In the genomic region with DNA sequence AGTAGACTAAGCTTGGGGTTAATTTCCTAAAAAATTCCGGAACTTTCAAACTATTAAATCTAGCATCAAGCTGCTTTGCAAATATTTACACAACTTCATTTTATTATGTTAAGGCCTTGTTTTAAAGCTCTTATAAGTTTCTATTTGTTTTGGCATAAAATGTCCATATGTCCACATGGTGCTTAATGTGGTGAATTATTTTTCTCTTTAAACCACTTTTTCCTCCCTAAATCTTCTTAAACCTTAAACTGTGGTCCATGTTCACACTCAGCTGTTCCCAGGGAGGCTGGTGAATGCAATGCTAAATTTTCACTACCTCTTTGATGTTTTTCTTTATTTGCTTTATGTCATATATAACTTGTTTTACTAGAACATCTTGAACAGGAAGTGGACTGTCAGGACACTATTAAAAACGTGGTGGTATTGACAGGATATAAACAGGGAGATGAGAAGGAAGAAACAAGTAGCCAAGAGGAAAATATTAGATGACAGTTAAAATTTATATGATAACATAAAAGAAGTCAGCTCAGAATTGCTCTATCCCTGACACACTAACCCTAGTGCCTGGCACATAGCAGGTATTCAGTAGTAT, we compare ENCODE assay signal across 29 cellular contexts.
"Had no signal": no experiment of that assay in that cellular context is flagged by ENCODE, and none has a peak within 500 bp of the region (broad histone marks: within the 10 kb centered on the region; RNA-seq: fewer than 3 reads in every experiment).

No MANE protein-coding gene starts in this region.

- H3K27ac Mint-ChIP-seq: activated CD4-positive, alpha-beta memory T cell treated with anti-CD3 and anti-CD28 coated beads, Interleukin-2, amount 10 ng/mL, durations not matched to agents 7 days and 5 days; activated CD4-positive, alpha-beta T cell treated with anti-CD3 and anti-CD28 coated beads, Interleukin-2, amount 10 ng/mL, durations not matched to agents 7 days and 5 days; activated T-cell treated with anti-CD3 and anti-CD28 coated beads, Interleukin-2, amount 50 U/mL, for 24 hours; endodermal cell; naive B cell; nephron progenitor cell; WTC11 had no signal

- FAIRE-seq: astrocyte had no signal

- H3K9me3 Mint-ChIP-seq: activated CD4-positive, alpha-beta T cell treated with anti-CD3 and anti-CD28 coated beads, Interleukin-2, amount 10 ng/mL, durations not matched to agents 7 days and 5 days; nephron progenitor cell had no signal

- H3K4me3 ChIP-seq: heart left ventricle, spleen, transverse colon had no signal

- H3K4me1 Mint-ChIP-seq: activated CD4-positive, alpha-beta memory T cell treated with anti-CD3 and anti-CD28 coated beads, Interleukin-2, amount 10 ng/mL, durations not matched to agents 7 days and 5 days; activated CD4-positive, alpha-beta T cell treated with anti-CD3 and anti-CD28 coated beads, Interleukin-2, amount 10 ng/mL, durations not matched to agents 7 days and 5 days; endodermal cell; naive B cell; nephron progenitor cell; WTC11 had no signal

- H3K27ac ChIP-seq: brain microvascular endothelial cell, heart left ventricle, neutrophil, parathyroid adenoma, spleen, transverse colon had no signal

- ATAC-seq: esophagus mucosa, heart left ventricle, left ventricle myocardium superior, right cardiac atrium, WTC11 had no signal

- H3K27me3 Mint-ChIP-seq: activated CD4-positive, alpha-beta memory T cell treated with anti-CD3 and anti-CD28 coated beads, Interleukin-2, amount 10 ng/mL, durations not matched to agents 7 days and 5 days; activated CD4-positive, alpha-beta T cell treated with anti-CD3 and anti-CD28 coated beads, Interleukin-2, amount 10 ng/mL, durations not matched to agents 7 days and 5 days; activated T-cell treated with anti-CD3 and anti-CD28 coated beads, Interleukin-2, amount 50 U/mL, for 24 hours; naive B cell had no signal

- H3K36me3 ChIP-seq: brain microvascular endothelial cell, heart left ventricle, neutrophil, spleen, transverse colon had no signal

- H3K27me3 ChIP-seq: brain microvascular endothelial cell, heart left ventricle, neutrophil, spleen, transverse colon had no signal

- H3K4me1 ChIP-seq: heart left ventricle, parathyroid adenoma, spleen had no signal

- H3K4me3 Mint-ChIP-seq: activated CD4-positive, alpha-beta memory T cell treated with anti-CD3 and anti-CD28 coated beads, Interleukin-2, amount 10 ng/mL, durations not matched to agents 7 days and 5 days; activated CD4-positive, alpha-beta T cell treated with anti-CD3 and anti-CD28 coated beads, Interleukin-2, amount 10 ng/mL, durations not matched to agents 7 days and 5 days; activated T-cell treated with anti-CD3 and anti-CD28 coated beads, Interleukin-2, amount 50 U/mL, for 24 hours; endodermal cell; naive B cell; nephron progenitor cell; WTC11 had no signal

- DNase-seq: activated CD4-positive, alpha-beta memory T cell treated with anti-CD3 and anti-CD28 coated beads, Interleukin-2, amount 10 ng/mL, durations not matched to agents 7 days and 5 days; activated CD4-positive, alpha-beta T cell treated with anti-CD3 and anti-CD28 coated beads for 1 hour; activated CD4-positive, alpha-beta T cell treated with anti-CD3 and anti-CD28 coated beads, Interleukin-2, amount 10 ng/mL, durations not matched to agents 7 days and 5 days; activated CD8-positive, alpha-beta memory T cell treated with anti-CD3 and anti-CD28 coated beads, Interleukin-2, amount 50 U/mL, for 48 hours; activated gamma-delta T cell treated with Interleukin-2 at 50 U/mL for 16 hours; activated naive CD4-positive, alpha-beta T cell treated with anti-CD3 and anti-CD28 coated beads, Interleukin-2, amount 50 U/mL, for 16 hours; activated T-cell treated with anti-CD3 and anti-CD28 coated beads, Interleukin-2, amount 50 U/mL, for 24 hours; amniotic stem cell; brain microvascular endothelial cell; central memory CD4-positive, alpha-beta T cell; endodermal cell; foreskin fibroblast; heart left ventricle; hypothalamus; left ventricle myocardium superior; mammary epithelial cell; naive B cell; nephron progenitor cell; right cardiac atrium; spleen; stimulated activated CD4-positive, alpha-beta T cell treated with anti-CD3 and anti-CD28 coated beads, Interleukin-2, amount 100 ng/mL, for 48 hours; stimulated activated naive CD4-positive, alpha-beta T cell treated with Interleukin-2 at 50 U/mL for 16 hours; T-helper 2 cell; transverse colon had no signal

- H3K36me3 Mint-ChIP-seq: naive B cell, WTC11 had no signal

- H3K9me3 ChIP-seq: neutrophil, transverse colon had no signal
